In genomic region chr2:176997074-176997791, GRCh38 we compare ENCODE assay signal across 9 cellular contexts.
DNase-seq lines count a peak whose midpoint lies in the region; ATAC-seq and TF ChIP-seq lines count a peak whose summit lies in the region.
"Had no signal": no experiment of that assay in that cellular context is flagged by ENCODE, and none has a peak within 500 bp of the region (broad histone marks: within the 10 kb centered on the region; RNA-seq: fewer than 3 reads in every experiment).

No MANE protein-coding gene starts in this region.

- H3K4me2 ChIP-seq in OCI-LY7 (ENCODE audit: low read length): no peak overlapping the region

- H3K9me3 ChIP-seq in CD4-positive, alpha-beta T cell (ENCODE audit: control insufficient read depth, low read length): no peaks in the 10 kb centered on the region
- H3K9me3 ChIP-seq in OCI-LY7 (ENCODE audit: low read length): no peaks in the 10 kb centered on the region
- no peaks in the 10 kb centered on the region for H3K9me3 ChIP-seq in suprapubic skin

- no peak for DNase-seq in CD4-positive, alpha-beta T cell
- DNase-seq in HL-60 (ENCODE audit: low read depth in 1 of 2, low spot score in 1 of 2) (peak; percentile 18 to 52), dermis blood vessel endothelial cell (peak; percentile 50), OCI-LY7 (ENCODE audit: low spot score) (no peak), suprapubic skin (ENCODE audit: low spot score in 2 of 2) (no peak), WTC11 (ENCODE audit: low spot score) (no peak)

- TF ChIP-seq EP300 in suprapubic skin (IDR thresholded peaks at IDR 0.05): no peak

- H3K36me3 ChIP-seq in OCI-LY7 (ENCODE audit: insufficient read depth, low read length) (no peaks in the 10 kb centered on the region), suprapubic skin (no peaks in the 10 kb centered on the region)

- H3K4me3 Mint-ChIP-seq in CD4-positive, alpha-beta T cell: no peak overlapping the region
- H3K4me3 Mint-ChIP-seq in stimulated activated naive CD8-positive, alpha-beta T cell treated with anti-CD3 and anti-CD28 coated beads, Interleukin-15, Interleukin-2, amounts not matched to agents 100 ng/mL and 50 ng/mL, for 24 hours: peak overlapping the region; percentile 42
- no peak overlapping the region for H3K4me3 Mint-ChIP-seq in WTC11
- H3K4me3 Mint-ChIP-seq: IgD-negative memory B cell had no signal

- CTCF ChIA-PET in CD4-positive, alpha-beta T cell (lab: Charles Lee): no interaction called here
- CTCF ChIA-PET in OCI-LY7 (lab: Charles Lee; ENCODE audit: unreplicated experiment) (no interaction called here), WTC11 (lab: Charles Lee) (no interaction called here)

- no peaks in the 10 kb centered on the region for H3K9me2 ChIP-seq in OCI-LY7 (ENCODE audit: insufficient read depth, low read length)

- peak; percentile 34 for ATAC-seq in CD4-positive, alpha-beta T cell (ENCODE audit: poor library complexity)
- ATAC-seq in GM19455 (IDR thresholded peaks at IDR 0.05; ENCODE audit: unreplicated experiment) (peak; percentile 58), WTC11 (no peak)

- intact Hi-C loops in CD4-positive, alpha-beta T cell (cut with DNase I, micrococcal nuclease): no loop called here
- intact Hi-C loops in OCI-LY7 (cut with micrococcal nuclease; ENCODE audit: unreplicated experiment): no loop called here

- H3K9me3 Mint-ChIP-seq in CD4-positive, alpha-beta T cell: peaks cover 5% of the 10 kb centered on the region
- no peaks in the 10 kb centered on the region for H3K9me3 Mint-ChIP-seq in stimulated activated naive CD8-positive, alpha-beta T cell treated with anti-CD3 and anti-CD28 coated beads, Interleukin-15, Interleukin-2, amounts not matched to agents 100 ng/mL and 50 ng/mL, for 24 hours
- H3K9me3 Mint-ChIP-seq in WTC11: peaks cover 6% of the 10 kb centered on the region

- BruUV-seq in OCI-LY7 (replicated peaks; lab: Mats Ljungman, UMichigan): no TSS peak

- TF ChIP-seq POLR2A in suprapubic skin (IDR thresholded peaks at IDR 0.05): no peak

- H4K20me1 ChIP-seq in OCI-LY7 (ENCODE audit: insufficient read depth, low read length): no peaks in the 10 kb centered on the region

- WGBS in suprapubic skin: 46% methylated on average over 5 of the region's 5 CpGs

- H3K4me1 Mint-ChIP-seq in CD4-positive, alpha-beta T cell (ENCODE audit: low read depth): peaks cover 10% of the 10 kb centered on the region
- H3K4me1 Mint-ChIP-seq in stimulated activated naive CD8-positive, alpha-beta T cell treated with anti-CD3 and anti-CD28 coated beads, Interleukin-15, Interleukin-2, amounts not matched to agents 100 ng/mL and 50 ng/mL, for 24 hours (ENCODE audit: low read depth): peaks cover 32% of the 10 kb centered on the region
- H3K4me1 Mint-ChIP-seq in WTC11: peaks cover 12% of the 10 kb centered on the region

- no peak overlapping the region for H3K27ac ChIP-seq in CD4-positive, alpha-beta T cell (ENCODE audit: low read depth, low read length)
- H3K27ac ChIP-seq in HL-60 (replicated peaks): no peak overlapping the region; the same call in 1 of the 2 replicates
- H3K27ac ChIP-seq in OCI-LY7 (ENCODE audit: low read depth, low read length, poor library complexity, severe bottlenecking): no peak overlapping the region
- no peak overlapping the region for H3K27ac ChIP-seq in suprapubic skin

- POLR2A ChIA-PET in CD4-positive, alpha-beta T cell (lab: Charles Lee): no interaction called here
- POLR2A ChIA-PET in OCI-LY7 (lab: Charles Lee) (no interaction called here), WTC11 (lab: Charles Lee) (no interaction called here)

- H3K27ac Mint-ChIP-seq in CD4-positive, alpha-beta T cell: no peak overlapping the region
- peak overlapping the region; percentile 76 for H3K27ac Mint-ChIP-seq in stimulated activated naive CD8-positive, alpha-beta T cell treated with anti-CD3 and anti-CD28 coated beads, Interleukin-15, Interleukin-2, amounts not matched to agents 100 ng/mL and 50 ng/mL, for 24 hours
- no peak overlapping the region for H3K27ac Mint-ChIP-seq in WTC11
- H3K27ac Mint-ChIP-seq: IgD-negative memory B cell had no signal

- TF ChIP-seq CTCF in CD4-positive, alpha-beta T cell (IDR thresholded peaks at IDR 0.05): no peak
- TF ChIP-seq CTCF in HL-60 (IDR thresholded peaks at IDR 0.05; ENCODE audit: insufficient read depth, low read length): no peak
- no peak for TF ChIP-seq CTCF in OCI-LY7 (conservative IDR thresholded peaks at IDR 0.05; ENCODE audit: low read length)
- no peak for TF ChIP-seq CTCF in suprapubic skin (IDR thresholded peaks at IDR 0.05)
- TF ChIP-seq CTCF in WTC11 (IDR thresholded peaks at IDR 0.05): no peak

- H3K36me3 Mint-ChIP-seq in CD4-positive, alpha-beta T cell (ENCODE audit: low read depth): no peaks in the 10 kb centered on the region
- no peaks in the 10 kb centered on the region for H3K36me3 Mint-ChIP-seq in stimulated activated naive CD8-positive, alpha-beta T cell treated with anti-CD3 and anti-CD28 coated beads, Interleukin-15, Interleukin-2, amounts not matched to agents 100 ng/mL and 50 ng/mL, for 24 hours (ENCODE audit: low read depth)
- H3K36me3 Mint-ChIP-seq in WTC11: no peaks in the 10 kb centered on the region

- H3K79me2 ChIP-seq in OCI-LY7 (ENCODE audit: insufficient read depth, low read depth, low read length): no peaks in the 10 kb centered on the region

- H3K4me1 ChIP-seq in OCI-LY7 (ENCODE audit: insufficient read depth, low read length, poor library complexity, severe bottlenecking): no peaks in the 10 kb centered on the region
- H3K4me1 ChIP-seq in suprapubic skin: peaks cover 6% of the 10 kb centered on the region

- H3K27me3 Mint-ChIP-seq in CD4-positive, alpha-beta T cell: peaks cover 3% of the 10 kb centered on the region
- peaks cover 3% of the 10 kb centered on the region for H3K27me3 Mint-ChIP-seq in stimulated activated naive CD8-positive, alpha-beta T cell treated with anti-CD3 and anti-CD28 coated beads, Interleukin-15, Interleukin-2, amounts not matched to agents 100 ng/mL and 50 ng/mL, for 24 hours
- no peaks in the 10 kb centered on the region for H3K27me3 Mint-ChIP-seq in WTC11 (ENCODE audit: low read depth)

- H3K27me3 ChIP-seq in CD4-positive, alpha-beta T cell (ENCODE audit: control insufficient read depth, insufficient read depth, low read length): no peaks in the 10 kb centered on the region
- H3K27me3 ChIP-seq in HL-60 (ENCODE audit: insufficient read depth, poor library complexity, severe bottlenecking) (no peaks in the 10 kb centered on the region), suprapubic skin (no peaks in the 10 kb centered on the region)

- H2AFZ ChIP-seq in OCI-LY7 (ENCODE audit: low read length): no peak overlapping the region

- H3K4me3 ChIP-seq in HL-60 (replicated peaks; ENCODE audit: insufficient read depth, low read length) (no peak overlapping the region), OCI-LY7 (ENCODE audit: low read depth, low read length, poor library complexity, severe bottlenecking) (no peak overlapping the region), suprapubic skin (no peak overlapping the region)

TF ChIP-seq in WTC11, 78 proteins besides CTCF, POLR2A, EP300 and RAD21:
- no peak for TF ChIP-seq NR3C1 (CRISPR knock-in tag; conservative IDR thresholded peaks at IDR 0.05; ENCODE audit: low read depth)
- TF ChIP-seq PRRX2 (CRISPR knock-in tag; IDR thresholded peaks at IDR 0.05): no peak
- TF ChIP-seq TP53 (CRISPR knock-in tag; IDR thresholded peaks at IDR 0.05): no peak
- no peak for TF ChIP-seq FOXP4 (CRISPR knock-in tag; IDR thresholded peaks at IDR 0.05)
- no peak for TF ChIP-seq ZNF416 (CRISPR knock-in tag; IDR thresholded peaks at IDR 0.05)
- no peak for TF ChIP-seq TEAD1 (CRISPR knock-in tag; IDR thresholded peaks at IDR 0.05)
- no peak for TF ChIP-seq SMAD3 (CRISPR knock-in tag; IDR thresholded peaks at IDR 0.05; ENCODE audit: borderline replicate concordance)
- TF ChIP-seq, protein P1, sequence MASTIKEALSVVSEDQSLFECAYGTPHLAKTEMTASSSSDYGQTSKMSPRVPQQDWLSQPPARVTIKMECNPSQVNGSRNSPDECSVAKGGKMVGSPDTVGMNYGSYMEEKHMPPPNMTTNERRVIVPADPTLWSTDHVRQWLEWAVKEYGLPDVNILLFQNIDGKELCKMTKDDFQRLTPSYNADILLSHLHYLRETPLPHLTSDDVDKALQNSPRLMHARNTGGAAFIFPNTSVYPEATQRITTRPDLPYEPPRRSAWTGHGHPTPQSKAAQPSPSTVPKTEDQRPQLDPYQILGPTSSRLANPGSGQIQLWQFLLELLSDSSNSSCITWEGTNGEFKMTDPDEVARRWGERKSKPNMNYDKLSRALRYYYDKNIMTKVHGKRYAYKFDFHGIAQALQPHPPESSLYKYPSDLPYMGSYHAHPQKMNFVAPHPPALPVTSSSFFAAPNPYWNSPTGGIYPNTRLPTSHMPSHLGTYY (CRISPR knock-in tag; IDR thresholded peaks at IDR 0.05): no peak
TF ChIP-seq in WTC11: peak in this region for 0.

Comparison
In these comparisons a context has a peak if more than half of its experiments do, and no peak if none do; other contexts are left out.
1. DNase-seq: peak in HL-60 (2 of 2) and dermis blood vessel endothelial cell (single experiment); none in CD4-positive, alpha-beta T cell (0 of 10), OCI-LY7 (single experiment), suprapubic skin (0 of 2) and WTC11 (single experiment).